Comparison of ENCODE assay signal across 8 cellular contexts in the genomic region with DNA sequence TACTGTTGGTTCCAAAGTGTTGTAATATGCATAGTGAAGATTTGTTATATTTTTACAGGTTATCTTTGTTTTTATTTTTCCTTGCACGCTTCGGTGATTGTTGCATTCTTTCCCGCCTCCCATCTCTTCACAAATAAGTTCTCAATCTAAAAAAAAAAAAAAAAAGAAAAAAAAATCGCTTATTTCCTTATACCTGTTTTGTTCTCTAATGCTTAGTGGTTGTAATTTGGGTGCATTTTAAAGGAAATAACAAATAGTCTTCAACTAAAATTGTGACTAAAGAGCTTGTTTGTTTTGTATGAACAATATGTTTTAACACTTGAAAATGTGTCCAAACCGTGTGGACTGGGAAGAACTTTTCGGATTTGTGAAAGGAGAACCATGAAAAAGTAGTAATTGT. TPM values are rescaled to one million over a fixed set of nuclear protein-coding genes. Genes with fewer than 3 reads are reported as not detected.
DNase-seq lines count a peak whose midpoint lies in the region; ATAC-seq and TF ChIP-seq lines count a peak whose summit lies in the region.

No MANE protein-coding gene starts in this region.

- no peak for TF ChIP-seq CTCF in fibroblast of villous mesenchyme (IDR thresholded peaks at IDR 0.05; ENCODE audit: insufficient read depth, low read depth, low read length)

- in situ Hi-C loops in HAP-1 (cut with MboI; ENCODE audit: low sequenced_read_pairs) (no loop called here), KBM-7 (cut with MboI; ENCODE audit: low pct_unique_long_range_greater_than_20kb, low sequenced_read_pairs) (no loop called here)

- peak overlapping the region; percentile 92 to 99 (median 93) for H3K4me3 Mint-ChIP-seq in T-cell

- no peaks in the 10 kb centered on the region for H3K9me3 Mint-ChIP-seq in T-cell

- H3K36me3 ChIP-seq in HAP-1 (replicated peaks) = peaks cover 9% of the 10 kb centered on the region; the same call in 1 of the 2 replicates

- H3K27me3 Mint-ChIP-seq in T-cell = no peaks in the 10 kb centered on the region

- peaks cover 15% of the 10 kb centered on the region for H3K4me1 ChIP-seq in HAP-1

- peak overlapping the region; percentile 83 for H3K4me3 ChIP-seq in HAP-1
- H3K4me3 ChIP-seq in fibroblast of villous mesenchyme (ENCODE audit: low read depth, low read length) = peak overlapping the region; percentile 90
- peak overlapping the region; percentile 97 for H3K4me3 ChIP-seq in skeletal muscle cell (ENCODE audit: low read depth, low read length)

- H3K27me3 ChIP-seq in HAP-1 (ENCODE audit: low read depth) = no peaks in the 10 kb centered on the region

- peaks cover 13% of the 10 kb centered on the region for H3K36me3 Mint-ChIP-seq in T-cell

- POLR2A ChIA-PET in T-cell (lab: Charles Lee) = interaction anchor here (0.6 to 1.2 kb wide), 7 partner anchors 9 to 1357 kb away, joined by 3 to 7 read pairs (median 3); no protein-coding TSS in a partner anchor

- DNase-seq in HAP-1 (ENCODE audit: low spot score in 2 of 2) (no peak), T-cell (no peak), fibroblast of villous mesenchyme (ENCODE audit: low read depth) (no peak), skeletal muscle cell (ENCODE audit: low read depth) (no peak), NCI-H69 (lab: John Stamatoyannopoulos, UW) (no peak), KBM-7 (no peak)

- CTCF ChIA-PET in T-cell (lab: Charles Lee) = interaction anchor here (0.7 to 1.2 kb wide), 6 partner anchors 10 to 910 kb away, joined by 3 to 5 read pairs (median 3); no protein-coding TSS in a partner anchor

- ATAC-seq in T-cell (replicated peaks in 1 of 4) (no peak), HG03457 (IDR thresholded peaks at IDR 0.05; ENCODE audit: unreplicated experiment) (no peak), HG03571 (IDR thresholded peaks at IDR 0.05; ENCODE audit: unreplicated experiment) (no peak)

- H3K9me3 ChIP-seq in HAP-1 = no peaks in the 10 kb centered on the region

- H3K27ac Mint-ChIP-seq in T-cell = peak overlapping the region; percentile 98

- peaks cover 63 to 70% (median 66%) of the 10 kb centered on the region in 3 donors for H3K4me1 Mint-ChIP-seq in T-cell

RNA-seq across cellular contexts. Expression of gene CAND1, which starts 1.5 kb away (rescaled TPM):
- 100 to 1,000 TPM in 4 of 5 donors, 10 to 100 TPM in 1; 91.4 to 113 (median 107) TPM for total RNA-seq in T-cell
- 132 and 158 TPM in 2 replicates for total RNA-seq in fibroblast of villous mesenchyme
